ENCODE assay signal across 1 cellular context in the genomic region with DNA sequence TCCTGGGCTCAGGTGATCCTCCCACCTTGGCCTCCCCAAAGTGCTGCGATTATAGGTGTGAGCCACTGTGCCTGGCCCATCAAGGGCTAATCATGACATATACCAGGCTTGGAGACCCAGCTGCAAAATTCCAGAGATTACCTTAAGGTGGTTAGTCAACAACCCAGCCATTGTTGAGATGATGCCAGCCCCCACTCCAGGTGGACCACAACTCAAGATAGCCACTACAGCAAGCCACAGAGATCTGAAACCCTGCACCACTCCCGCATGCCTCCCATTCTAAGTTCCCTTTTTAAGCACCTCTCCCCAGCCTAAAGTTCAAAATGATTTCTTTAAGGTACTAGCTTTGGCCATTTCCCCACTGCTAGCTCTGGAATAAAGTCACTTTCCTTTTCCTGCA.
TF ChIP-seq lines count a peak whose summit lies in the region.

No MANE protein-coding gene starts in this region.

TF ChIP-seq in K562, 482 proteins besides CTCF, POLR2A, EP300 and RAD21:
- no peak for TF ChIP-seq SIX5 (IDR thresholded peaks at IDR 0.05; ENCODE audit: borderline replicate concordance in 1 of 2, insufficient read depth in 1 of 2, low read depth in 1 of 2, low read length in 2 of 2)
- no peak for TF ChIP-seq MCM7 (IDR thresholded peaks at IDR 0.05)
- TF ChIP-seq TEAD4 (IDR thresholded peaks at IDR 0.05; ENCODE audit: low read length): 0 out of 2 replicates have a peak, but pooled peaks have one; percentile 3
- TF ChIP-seq TEAD4 (CRISPR knock-in tag; IDR thresholded peaks at IDR 0.05; ENCODE audit: borderline replicate concordance): no peak
- no peak for TF ChIP-seq NR2C1 (IDR thresholded peaks at IDR 0.05)
- no peak for TF ChIP-seq NR2C1 (tag; IDR thresholded peaks at IDR 0.05)
- TF ChIP-seq GATAD2B (IDR thresholded peaks at IDR 0.05; ENCODE audit: borderline replicate concordance): no peak
- TF ChIP-seq, protein P1, sequence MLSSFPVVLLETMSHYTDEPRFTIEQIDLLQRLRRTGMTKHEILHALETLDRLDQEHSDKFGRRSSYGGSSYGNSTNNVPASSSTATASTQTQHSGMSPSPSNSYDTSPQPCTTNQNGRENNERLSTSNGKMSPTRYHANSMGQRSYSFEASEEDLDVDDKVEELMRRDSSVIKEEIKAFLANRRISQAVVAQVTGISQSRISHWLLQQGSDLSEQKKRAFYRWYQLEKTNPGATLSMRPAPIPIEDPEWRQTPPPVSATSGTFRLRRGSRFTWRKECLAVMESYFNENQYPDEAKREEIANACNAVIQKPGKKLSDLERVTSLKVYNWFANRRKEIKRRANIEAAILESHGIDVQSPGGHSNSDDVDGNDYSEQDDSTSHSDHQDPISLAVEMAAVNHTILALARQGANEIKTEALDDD (IDR thresholded peaks at IDR 0.05): peak; percentile 11; the same call in 1 of the 2 replicates
- TF ChIP-seq GABPA (tag; conservative IDR thresholded peaks at IDR 0.05; ENCODE audit: low read depth): peak; percentile 41; the same call in 1 of the 2 replicates
- no peak for TF ChIP-seq KLF16 (IDR thresholded peaks at IDR 0.05)
